10 cellular contexts compared by ENCODE assay signal in the genomic region with DNA sequence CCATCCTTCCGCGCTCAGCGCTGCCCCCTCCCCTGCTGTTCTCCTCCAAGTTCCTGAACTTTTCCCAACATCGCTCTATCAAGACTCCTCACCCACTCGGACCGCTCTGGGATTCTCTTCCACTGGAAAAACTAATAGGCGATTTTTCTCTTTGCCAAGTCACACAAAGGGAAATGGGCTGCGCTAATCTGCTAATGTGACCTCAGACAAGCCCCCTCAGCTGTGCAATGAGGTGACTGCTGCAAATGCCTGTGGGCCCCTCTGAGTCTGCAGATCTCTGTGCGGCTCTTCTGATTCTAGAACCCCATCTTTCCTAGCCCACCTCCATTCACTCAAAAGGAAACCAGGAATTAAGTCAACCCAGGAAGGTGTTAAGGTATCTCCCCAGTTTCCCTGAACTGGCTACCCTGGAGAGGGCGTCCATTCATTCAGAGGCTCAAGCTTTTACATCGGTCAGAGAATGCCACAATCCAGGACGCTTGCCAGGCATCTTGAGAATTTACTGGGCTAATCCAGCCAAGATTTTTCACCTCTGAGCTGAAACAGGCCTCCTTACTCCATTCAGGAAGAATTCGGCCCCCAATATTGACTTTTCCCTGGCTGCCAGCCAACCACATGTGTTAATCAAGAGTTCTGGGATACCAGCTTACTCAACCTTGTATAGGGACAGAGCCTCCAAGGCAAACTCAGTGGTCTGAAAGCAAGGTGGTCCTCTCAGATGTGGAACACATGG. TPM values are rescaled to one million over a fixed set of nuclear protein-coding genes. Genes with fewer than 3 reads are reported as not detected.
DNase-seq lines count a peak whose midpoint lies in the region; ATAC-seq and TF ChIP-seq lines count a peak whose summit lies in the region.
"Had no signal": no experiment of that assay in that cellular context is flagged by ENCODE, and none has a peak within 500 bp of the region (broad histone marks: within the 10 kb centered on the region; RNA-seq: fewer than 3 reads in every experiment).

No MANE protein-coding gene starts in this region.

- TF ChIP-seq CTCF in body of pancreas (IDR thresholded peaks at IDR 0.05): no peak

- intact Hi-C loops in body of pancreas (cut with DNase I): no loop called here

- H3K27me3 ChIP-seq in body of pancreas: peaks cover 2 to 9% of the 10 kb centered on the region in 2 donors

- no peaks in the 10 kb centered on the region for H3K36me3 ChIP-seq in body of pancreas (replicated peaks in 1 of 2; ENCODE audit: insufficient read depth in 1 of 2, low read depth in 2 of 2)

- ATAC-seq in body of pancreas (peak; percentile 63), HG03439 (IDR thresholded peaks at IDR 0.05; ENCODE audit: unreplicated experiment) (no peak), HG02852 (IDR thresholded peaks at IDR 0.05; ENCODE audit: unreplicated experiment) (no peak)
- ATAC-seq: HCT116 had no signal

- H3K4me3 ChIP-seq in body of pancreas: no peak overlapping the region
- H3K4me3 ChIP-seq: SK-N-MC had no signal

- TF ChIP-seq POLR2A in body of pancreas (IDR thresholded peaks at IDR 0.05): no peak

- peak; percentile 99 for DNase-seq in HS-27A (ENCODE audit: low read depth)
- peak; percentile 50 to 74 (median 58) for DNase-seq in body of pancreas
- DNase-seq in islet precursor cell: peak; percentile 84
- peak; percentile 62 for DNase-seq in stromal cell of bone marrow (ENCODE audit: low read depth)
- DNase-seq in DMS53 (lab: John Stamatoyannopoulos, UW): no peak
- DNase-seq in NCI-H2029 (lab: John Stamatoyannopoulos, UW): no peak

- H3K9me3 ChIP-seq in body of pancreas: no peaks in the 10 kb centered on the region

- 13 to 14% methylated on average over 13 of the region's 13 CpGs for WGBS in body of pancreas, 2 donors

- H3K27ac ChIP-seq in body of pancreas: peak overlapping the region in 2 of 4 donors; percentile 19 to 38
- H3K27ac ChIP-seq: SK-N-MC had no signal

- peaks cover 18% of the 10 kb centered on the region for H3K4me1 ChIP-seq in body of pancreas

RNA-seq across cellular contexts. Expression of gene ADAMTS12, which starts 0.8 kb away (rescaled TPM):
- total RNA-seq in body of pancreas: 1 to 10 TPM; 2.3 to 8.9 TPM

RNA-seq across cellular contexts. Expression of gene RXFP3, which starts 43.6 kb away (rescaled TPM):
- not detected for total RNA-seq in body of pancreas

Comparison
In these comparisons a context has a peak if more than half of its experiments do, and no peak if none do; other contexts are left out.
1. DNase-seq: peak in HS-27A (single experiment), body of pancreas (4 of 4), islet precursor cell (single experiment) and stromal cell of bone marrow (single experiment); none in DMS53 (single experiment) and NCI-H2029 (single experiment).